Comparison of ENCODE assay signal across 8 cellular contexts in the genomic region with DNA sequence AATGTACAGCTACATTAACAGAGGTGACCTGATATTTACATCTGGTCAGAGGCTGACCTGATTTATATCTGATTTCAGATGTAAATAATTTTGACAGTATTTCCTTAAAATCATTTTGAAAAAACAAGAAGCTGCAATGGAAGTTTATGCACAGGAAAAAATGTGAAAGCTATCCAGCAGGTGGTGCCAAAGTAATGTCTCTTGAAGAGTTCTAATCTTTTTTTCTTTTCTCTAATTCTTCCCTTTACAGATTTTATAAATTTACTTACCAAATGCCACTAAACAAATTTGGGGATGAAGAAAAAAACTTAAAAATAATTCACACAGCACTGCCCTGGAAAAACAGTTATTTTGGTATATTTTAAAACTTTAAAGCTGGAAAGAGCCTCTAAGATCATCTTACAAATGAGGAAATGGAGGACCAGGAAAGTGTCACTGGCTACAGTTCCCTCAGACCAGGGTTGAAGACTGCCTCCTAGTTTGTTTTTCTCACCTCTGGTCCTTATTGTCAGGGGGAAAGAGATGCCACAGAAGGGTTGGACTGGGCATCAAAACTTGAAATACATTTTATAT. TPM values are rescaled to one million over a fixed set of nuclear protein-coding genes. Genes with fewer than 3 reads are reported as not detected.
DNase-seq lines count a peak whose midpoint lies in the region; ATAC-seq and TF ChIP-seq lines count a peak whose summit lies in the region.

No MANE protein-coding gene starts in this region.

- H3K4me3 Mint-ChIP-seq in activated CD4-positive, alpha-beta T cell treated with anti-CD3 and anti-CD28 coated beads, Interleukin-2, amount 10 ng/mL, durations not matched to agents 24 days and 14 days, result no peak overlapping the region

- H3K9ac ChIP-seq in smooth muscle cell (ENCODE audit: low read depth), result no peak overlapping the region

- H3K4me2 ChIP-seq in smooth muscle cell, result no peak overlapping the region

- peaks cover 16% of the 10 kb centered on the region for H4K20me1 ChIP-seq in smooth muscle cell (ENCODE audit: low read depth)

- H3K9me3 ChIP-seq in smooth muscle cell (replicated peaks; ENCODE audit: low read depth), result no peaks in the 10 kb centered on the region

- H3K9me3 Mint-ChIP-seq in activated CD4-positive, alpha-beta T cell treated with anti-CD3 and anti-CD28 coated beads, Interleukin-2, amount 10 ng/mL, durations not matched to agents 24 days and 14 days, result peaks cover 3% of the 10 kb centered on the region

- TF ChIP-seq CTCF in fibroblast of villous mesenchyme (IDR thresholded peaks at IDR 0.05; ENCODE audit: insufficient read depth, low read depth, low read length) (peak; percentile 51), smooth muscle cell (IDR thresholded peaks at IDR 0.05; ENCODE audit: borderline replicate concordance, insufficient read depth, poor library complexity, severe bottlenecking) (peak; percentile 49)

- no peaks in the 10 kb centered on the region for H3K27me3 ChIP-seq in smooth muscle cell (ENCODE audit: low read depth)

- intact Hi-C loops in activated CD4-positive, alpha-beta T cell treated with anti-CD3 and anti-CD28 coated beads, Interleukin-2, amount 10 ng/mL, durations not matched to agents 24 days and 14 days (cut with micrococcal nuclease), result loop anchor here (2.0 kb wide), 1 partner anchor 133 kb away; the partner anchor contains the start of gene ZC3H8

- no peak for ATAC-seq in GM21786 (IDR thresholded peaks at IDR 0.05; ENCODE audit: unreplicated experiment)

- H3F3A ChIP-seq in smooth muscle cell (ENCODE audit: low read depth), result peaks cover 8% of the 10 kb centered on the region

- peaks cover 5% of the 10 kb centered on the region for H3K4me1 Mint-ChIP-seq in activated CD4-positive, alpha-beta T cell treated with anti-CD3 and anti-CD28 coated beads, Interleukin-2, amount 10 ng/mL, durations not matched to agents 24 days and 14 days

- H3K27ac Mint-ChIP-seq in activated CD4-positive, alpha-beta T cell treated with anti-CD3 and anti-CD28 coated beads, Interleukin-2, amount 10 ng/mL, durations not matched to agents 24 days and 14 days, result no peak overlapping the region

- no peak overlapping the region for H3K27ac ChIP-seq in smooth muscle cell (ENCODE audit: low read depth)

- DNase-seq in stimulated activated CD4-positive, alpha-beta T cell treated with anti-CD3 and anti-CD28 coated beads, Interleukin-12 subunit alpha, Interleukin-12 subunit beta, amount 100 ng/mL, for 4 hours, result peak; percentile 32
- DNase-seq in stimulated activated CD4-positive, alpha-beta T cell treated with anti-CD3 and anti-CD28 coated beads, Interleukin-1b, Interleukin-23, amount 100 ng/mL, for 48 hours, result no peak
- DNase-seq in NCI-H2081 (lab: John Stamatoyannopoulos, UW), result peak; percentile 3 to 38
- DNase-seq in activated CD4-positive, alpha-beta T cell treated with anti-CD3 and anti-CD28 coated beads, Interleukin-2, amount 10 ng/mL, durations not matched to agents 24 days and 14 days, result peak; percentile 86
- DNase-seq in fibroblast of villous mesenchyme (ENCODE audit: low read depth), result peak; percentile 57
- DNase-seq in smooth muscle cell (lab: John Stamatoyannopoulos, UW; ENCODE audit: unreplicated experiment), result no peak
- DNase-seq in iPS-NIHi11 (ENCODE audit: low spot score), result no peak

- H3K79me2 ChIP-seq in smooth muscle cell (ENCODE audit: low read depth), result no peaks in the 10 kb centered on the region

- H3K36me3 Mint-ChIP-seq in activated CD4-positive, alpha-beta T cell treated with anti-CD3 and anti-CD28 coated beads, Interleukin-2, amount 10 ng/mL, durations not matched to agents 24 days and 14 days (ENCODE audit: low read depth), result peaks cover 18% of the 10 kb centered on the region

- no peaks in the 10 kb centered on the region for H3K4me1 ChIP-seq in smooth muscle cell (ENCODE audit: low read depth)

- no peak overlapping the region for H3K4me3 ChIP-seq in fibroblast of villous mesenchyme (ENCODE audit: low read depth, low read length)
- H3K4me3 ChIP-seq in smooth muscle cell, result no peak overlapping the region

- peaks cover 29% of the 10 kb centered on the region for H3K36me3 ChIP-seq in smooth muscle cell (ENCODE audit: low read depth)

- no peaks in the 10 kb centered on the region for H3K27me3 Mint-ChIP-seq in activated CD4-positive, alpha-beta T cell treated with anti-CD3 and anti-CD28 coated beads, Interleukin-2, amount 10 ng/mL, durations not matched to agents 24 days and 14 days

- H2AFZ ChIP-seq in smooth muscle cell (ENCODE audit: low read depth), result no peak overlapping the region

RNA-seq across cellular contexts. Expression of gene FBLN7, which starts 16.4 kb away (rescaled TPM):
- total RNA-seq in activated CD4-positive, alpha-beta T cell treated with anti-CD3 and anti-CD28 coated beads, Interleukin-2, amount 10 ng/mL, durations not matched to agents 24 days and 14 days, result 26.8 and 28.7 TPM in 2 replicates
- total RNA-seq in fibroblast of villous mesenchyme (1.3 and 6.1 TPM in 2 replicates), smooth muscle cell (1.1 and 3.2 TPM in 2 replicates)
- 1.7 and 2.7 TPM in 2 replicates for polyA plus RNA-seq in smooth muscle cell

Comparison
In these comparisons a context has a peak if more than half of its experiments do, and no peak if none do; other contexts are left out.
1. DNase-seq: peak in stimulated activated CD4-positive, alpha-beta T cell treated with anti-CD3 and anti-CD28 coated beads, Interleukin-12 subunit alpha, Interleukin-12 subunit beta, amount 100 ng/mL, for 4 hours (single experiment), NCI-H2081 (2 of 2), activated CD4-positive, alpha-beta T cell treated with anti-CD3 and anti-CD28 coated beads, Interleukin-2, amount 10 ng/mL, durations not matched to agents 24 days and 14 days (single experiment) and fibroblast of villous mesenchyme (single experiment); none in stimulated activated CD4-positive, alpha-beta T cell treated with anti-CD3 and anti-CD28 coated beads, Interleukin-1b, Interleukin-23, amount 100 ng/mL, for 48 hours (single experiment), smooth muscle cell (single experiment) and iPS-NIHi11 (single experiment).